Comparison of ENCODE assay signal across 13 cellular contexts in genomic region chr12:100995201-100995600, GRCh38.
DNase-seq lines count a peak whose midpoint lies in the region; ATAC-seq, FAIRE-seq and TF ChIP-seq lines count a peak whose summit lies in the region.
"Had no signal": no experiment of that assay in that cellular context is flagged by ENCODE, and none has a peak within 500 bp of the region (broad histone marks: within the 10 kb centered on the region; RNA-seq: fewer than 3 reads in every experiment).

No MANE protein-coding gene starts in this region.

- no peaks in the 10 kb centered on the region for H3K9me3 ChIP-seq in A673 (ENCODE audit: low read depth, low read length, poor library complexity, severe bottlenecking)
- H3K9me3 ChIP-seq: gastrocnemius medialis had no signal

- TF ChIP-seq CTCF in A673 (conservative IDR thresholded peaks at IDR 0.05; ENCODE audit: low read depth, low read length) (no peak), bronchial epithelial cell (IDR thresholded peaks at IDR 0.05; ENCODE audit: insufficient read depth, low read length, severe bottlenecking) (no peak), D721Med (IDR thresholded peaks at IDR 0.05; ENCODE audit: insufficient read depth, missing control alignments) (no peak)

- peak; percentile 41 for ATAC-seq in GM21381 (IDR thresholded peaks at IDR 0.05; ENCODE audit: unreplicated experiment)
- ATAC-seq in HG03432 (IDR thresholded peaks at IDR 0.05; ENCODE audit: unreplicated experiment): peak; percentile 76
- ATAC-seq in HG03097 (IDR thresholded peaks at IDR 0.05; ENCODE audit: low FRiP score, unreplicated experiment): no peak
- ATAC-seq: gastrocnemius medialis had no signal

- intact Hi-C loops in A673 (cut with micrococcal nuclease; ENCODE audit: unreplicated experiment): no loop called here

- H3K27ac ChIP-seq in A673 (ENCODE audit: low read depth, low read length, poor library complexity, severe bottlenecking): no peak overlapping the region
- H3K27ac ChIP-seq: gastrocnemius medialis had no signal

- H3K36me3 ChIP-seq in A673 (ENCODE audit: insufficient read depth, low read length, poor library complexity, severe bottlenecking) (no peaks in the 10 kb centered on the region), bronchial epithelial cell (ENCODE audit: control insufficient read depth, insufficient read depth, low read length) (no peaks in the 10 kb centered on the region)
- H3K36me3 ChIP-seq: gastrocnemius medialis had no signal

- FAIRE-seq in bronchial epithelial cell (lab: Jason Lieb, UNC) (no peak), D721Med (lab: Jason Lieb, UNC) (no peak)

- CTCF ChIA-PET in A673 (lab: Charles Lee): no interaction called here

- H3K4me3 ChIP-seq in A673 (ENCODE audit: low read depth, low read length, poor library complexity, severe bottlenecking): no peak overlapping the region
- no peak overlapping the region for H3K4me3 ChIP-seq in bronchial epithelial cell (ENCODE audit: low read depth, low read length)
- H3K4me3 ChIP-seq: gastrocnemius medialis had no signal

- DNase-seq in A673 (ENCODE audit: low spot score) (peak; percentile 26), bronchial epithelial cell (ENCODE audit: low read depth) (peak; percentile 65), NCI-H1694 treated with DMSO at 0.1 percent for 48 hours (lab: John Stamatoyannopoulos, UW) (no peak), D721Med (ENCODE audit: insufficient read length, low spot score) (no peak), medulla oblongata (ENCODE audit: extremely low spot score) (no peak)
- DNase-seq: ACHN, activated B cell treated with CpG ODN at 0.5 μM for 24 hours, gastrocnemius medialis, naive B cell, NCI-H524 treated with DMSO at 0.1 percent for 48 hours had no signal

- H3K27me3 ChIP-seq in A673 (replicated peaks; ENCODE audit: insufficient read depth, low read depth, low read length, poor library complexity) (no peaks in the 10 kb centered on the region), bronchial epithelial cell (ENCODE audit: control insufficient read depth, insufficient read depth, low read length) (no peaks in the 10 kb centered on the region)
- H3K27me3 ChIP-seq: gastrocnemius medialis had no signal

- H3K4me1 ChIP-seq in A673 (ENCODE audit: insufficient read depth, low read length, poor library complexity, severe bottlenecking): no peaks in the 10 kb centered on the region
- H3K4me1 ChIP-seq: gastrocnemius medialis had no signal

- no TSS peak for BruUV-seq in A673 (replicated peaks; lab: Mats Ljungman, UMichigan)

- POLR2A ChIA-PET in A673 (lab: Charles Lee; ENCODE audit: low non-redundant PET): no interaction called here

Comparison
In these comparisons a context has a peak if more than half of its experiments do, and no peak if none do; other contexts are left out.
1. DNase-seq: peak in A673 (single experiment) and bronchial epithelial cell (single experiment); none in NCI-H1694 treated with DMSO at 0.1 percent for 48 hours (single experiment), D721Med (single experiment) and medulla oblongata (single experiment).